ENCODE assay signal across 19 cellular contexts in genomic region chr4:89301003-89301402, GRCh38. TPM values are rescaled to one million over a fixed set of nuclear protein-coding genes. Genes with fewer than 3 reads are reported as not detected.
DNase-seq lines count a peak whose midpoint lies in the region; ATAC-seq and TF ChIP-seq lines count a peak whose summit lies in the region.
"Had no signal": no experiment of that assay in that cellular context is flagged by ENCODE, and none has a peak within 500 bp of the region (broad histone marks: within the 10 kb centered on the region; RNA-seq: fewer than 3 reads in every experiment).

No MANE protein-coding gene starts in this region.

- no peaks in the 10 kb centered on the region for H3K36me3 Mint-ChIP-seq in stimulated activated naive CD8-positive, alpha-beta T cell treated with anti-CD3 and anti-CD28 coated beads, Interleukin-15, Interleukin-2, amounts not matched to agents 100 ng/mL and 50 ng/mL, for 24 hours (ENCODE audit: low read depth)
- H3K36me3 Mint-ChIP-seq: memory B cell had no signal

- no peak for TF ChIP-seq POLR2A in Peyer's patch (IDR thresholded peaks at IDR 0.05)
- no peak for TF ChIP-seq POLR2A in transverse colon (IDR thresholded peaks at IDR 0.05)

- peaks cover 85% of the 10 kb centered on the region for H3K4me1 Mint-ChIP-seq in stimulated activated naive CD8-positive, alpha-beta T cell treated with anti-CD3 and anti-CD28 coated beads, Interleukin-15, Interleukin-2, amounts not matched to agents 100 ng/mL and 50 ng/mL, for 24 hours (ENCODE audit: low read depth)
- H3K4me1 Mint-ChIP-seq: neural crest cell had no signal

- no peaks in the 10 kb centered on the region for H3K27me3 Mint-ChIP-seq in stimulated activated naive CD8-positive, alpha-beta T cell treated with anti-CD3 and anti-CD28 coated beads, Interleukin-15, Interleukin-2, amounts not matched to agents 100 ng/mL and 50 ng/mL, for 24 hours
- H3K27me3 Mint-ChIP-seq: memory B cell had no signal

- no peak for ATAC-seq in stimulated activated naive CD8-positive, alpha-beta T cell treated with anti-CD3 and anti-CD28 coated beads, Interleukin-15, Interleukin-2, amounts not matched to agents 100 U/mL and 50 U/mL, for 24 hours
- ATAC-seq in GM19395 (IDR thresholded peaks at IDR 0.05; ENCODE audit: unreplicated experiment), result no peak
- ATAC-seq: esophagus mucosa, K562, upper lobe of right lung had no signal

- DNase-seq in stimulated activated naive CD8-positive, alpha-beta T cell treated with anti-CD3 and anti-CD28 coated beads, Interleukin-15, Interleukin-2, amounts not matched to agents 100 U/mL and 50 U/mL, for 24 hours, result no peak
- DNase-seq in Peyer's patch (no peak), transverse colon (no peak), MV-4-11 (lab: John Stamatoyannopoulos, UW) (no peak), COLO668 (lab: John Stamatoyannopoulos, UW; ENCODE audit: unreplicated experiment) (no peak)
- no peak for DNase-seq in effector memory CD4-positive, alpha-beta T cell
- DNase-seq: C1 segment of cervical spinal cord; DND-41; islet precursor cell; NCI-H1092 treated with DMSO at 0.1 percent for 48 hours; stimulated activated CD4-positive, alpha-beta T cell treated with anti-CD3 and anti-CD28 coated beads, Interleukin-15, amount 100 ng/mL, for 24 hours; upper lobe of right lung had no signal

- no peaks in the 10 kb centered on the region for H3K36me3 ChIP-seq in Peyer's patch
- no peaks in the 10 kb centered on the region for H3K36me3 ChIP-seq in effector memory CD4-positive, alpha-beta T cell (ENCODE audit: control insufficient read depth, insufficient read depth, low read length)
- no peaks in the 10 kb centered on the region for H3K36me3 ChIP-seq in transverse colon
- H3K36me3 ChIP-seq: upper lobe of right lung had no signal

- H3K9me3 ChIP-seq in Peyer's patch (no peaks in the 10 kb centered on the region), transverse colon (no peaks in the 10 kb centered on the region)
- no peaks in the 10 kb centered on the region for H3K9me3 ChIP-seq in effector memory CD4-positive, alpha-beta T cell (ENCODE audit: control insufficient read depth, low read length)
- H3K9me3 ChIP-seq: upper lobe of right lung had no signal

- intact Hi-C loops in transverse colon (cut with DNase I; ENCODE audit: low total_unique reads), result no loop called here

- no peaks in the 10 kb centered on the region for H3K9me3 Mint-ChIP-seq in stimulated activated naive CD8-positive, alpha-beta T cell treated with anti-CD3 and anti-CD28 coated beads, Interleukin-15, Interleukin-2, amounts not matched to agents 100 ng/mL and 50 ng/mL, for 24 hours
- H3K9me3 Mint-ChIP-seq: memory B cell, neural crest cell had no signal

- no peak overlapping the region for H3K4me3 ChIP-seq in Peyer's patch
- H3K4me3 ChIP-seq in effector memory CD4-positive, alpha-beta T cell (ENCODE audit: insufficient read depth, low read depth, low read length, poor library complexity, severe bottlenecking), result peak overlapping the region; percentile 7
- no peak overlapping the region for H3K4me3 ChIP-seq in transverse colon
- H3K4me3 ChIP-seq: K562, upper lobe of right lung had no signal

- in situ Hi-C loops in transverse colon (cut with MboI; ENCODE audit: low pct_ligation_motif_present in 1 of 4, low pct_unique_long_range_greater_than_20kb in 1 of 4, low sequenced_read_pairs in 3 of 4), result no loop called here

- 45 to 50% methylated on average over 1 of the region's 1 CpG for WGBS in transverse colon (ENCODE audit: low coverage in 1 of 2), 2 donors

- TF ChIP-seq CTCF in Peyer's patch (IDR thresholded peaks at IDR 0.05), result no peak
- TF ChIP-seq CTCF in transverse colon (IDR thresholded peaks at IDR 0.05), result no peak

- peak overlapping the region; percentile 45 for H3K27ac Mint-ChIP-seq in stimulated activated naive CD8-positive, alpha-beta T cell treated with anti-CD3 and anti-CD28 coated beads, Interleukin-15, Interleukin-2, amounts not matched to agents 100 ng/mL and 50 ng/mL, for 24 hours
- H3K27ac Mint-ChIP-seq: memory B cell had no signal

- H3K4me3 Mint-ChIP-seq in stimulated activated naive CD8-positive, alpha-beta T cell treated with anti-CD3 and anti-CD28 coated beads, Interleukin-15, Interleukin-2, amounts not matched to agents 100 ng/mL and 50 ng/mL, for 24 hours, result peak overlapping the region; percentile 5
- H3K4me3 Mint-ChIP-seq: memory B cell, neural crest cell had no signal

- peak overlapping the region; percentile 6 to 72 (median 41) for H3K27ac ChIP-seq in Peyer's patch
- peak overlapping the region; percentile 78 for H3K27ac ChIP-seq in effector memory CD4-positive, alpha-beta T cell (ENCODE audit: insufficient read depth, low read length, poor library complexity, severe bottlenecking)
- peak overlapping the region in 3 of 4 donors; percentile 81 to 88 (median 88) for H3K27ac ChIP-seq in transverse colon

- peaks cover 0 to 52% (median 14%) of the 10 kb centered on the region in 4 donors for H3K4me1 ChIP-seq in Peyer's patch
- peaks cover 69% of the 10 kb centered on the region for H3K4me1 ChIP-seq in effector memory CD4-positive, alpha-beta T cell (ENCODE audit: control insufficient read depth, insufficient read depth, low read length, poor library complexity, severe bottlenecking)
- H3K4me1 ChIP-seq in transverse colon, result peaks cover 6 to 89% (median 58%) of the 10 kb centered on the region in 4 donors

- H3K27me3 ChIP-seq in Peyer's patch, result no peaks in the 10 kb centered on the region
- H3K27me3 ChIP-seq in effector memory CD4-positive, alpha-beta T cell (replicated peaks; ENCODE audit: control insufficient read depth, insufficient read depth, low read length, poor library complexity, severe bottlenecking), result no peaks in the 10 kb centered on the region
- H3K27me3 ChIP-seq in transverse colon, result no peaks in the 10 kb centered on the region
- H3K27me3 ChIP-seq: upper lobe of right lung had no signal

- no peak for TF ChIP-seq EP300 in transverse colon (IDR thresholded peaks at IDR 0.05; ENCODE audit: low read depth)

RNA-seq across cellular contexts. Expression of gene GPRIN3, which starts 6.6 kb away (rescaled TPM):
- total RNA-seq in Peyer's patch (10 to 100 TPM; 13.1 to 26.8 (median 17.8) TPM), transverse colon (10 to 100 TPM; 10.1 to 21.4 (median 12.8) TPM)
- total RNA-seq: bronchial epithelial cell had no signal
